ENCODE assay signal across 11 cellular contexts in genomic region chr14:64195194-64195593, GRCh38.
DNase-seq lines count a peak whose midpoint lies in the region; ATAC-seq and TF ChIP-seq lines count a peak whose summit lies in the region.
"Had no signal": no experiment of that assay in that cellular context is flagged by ENCODE, and none has a peak within 500 bp of the region (broad histone marks: within the 10 kb centered on the region; RNA-seq: fewer than 3 reads in every experiment).

No MANE protein-coding gene starts in this region.

- no peak for TF ChIP-seq POLR2A in vagina (IDR thresholded peaks at IDR 0.05)

- no peaks in the 10 kb centered on the region for H3K9me3 Mint-ChIP-seq in activated naive CD4-positive, alpha-beta T cell treated with anti-CD3 and anti-CD28 coated beads, Interleukin-2, amount 10 ng/mL, durations not matched to agents 7 days and 5 days
- no peaks in the 10 kb centered on the region for H3K9me3 Mint-ChIP-seq in activated CD4-positive, alpha-beta memory T cell treated with anti-CD3 and anti-CD28 coated beads, Interleukin-2, amount 10 ng/mL, durations not matched to agents 7 days and 5 days
- no peaks in the 10 kb centered on the region for H3K9me3 Mint-ChIP-seq in stimulated activated effector memory CD8-positive, alpha-beta T cell treated with anti-CD3 and anti-CD28 coated beads, Interleukin-12 subunit alpha, Interleukin-12 subunit beta, amount 100 ng/mL, for 72 hours

- CTCF ChIA-PET in activated naive CD4-positive, alpha-beta T cell treated with anti-CD3 and anti-CD28 coated beads, Interleukin-2, amount 10 ng/mL, durations not matched to agents 7 days and 5 days (lab: Charles Lee) = no interaction called here
- CTCF ChIA-PET in activated CD4-positive, alpha-beta memory T cell treated with anti-CD3 and anti-CD28 coated beads, Interleukin-2, amount 10 ng/mL, durations not matched to agents 7 days and 5 days (lab: Charles Lee) = interaction anchor here (1.0 kb wide), 1 partner anchor 85 kb away, joined by 4 read pairs; no protein-coding TSS in a partner anchor

- H3K36me3 ChIP-seq in vagina = peaks cover 0 to 5% of the 10 kb centered on the region in 2 donors

- ATAC-seq in HG02759 (IDR thresholded peaks at IDR 0.05; ENCODE audit: unreplicated experiment) = peak; percentile 62
- peak; percentile 55 for ATAC-seq in stimulated activated effector memory CD8-positive, alpha-beta T cell treated with anti-CD3 and anti-CD28 coated beads, Interleukin-12 subunit alpha, Interleukin-12 subunit beta, amount 100 ng/mL, for 72 hours
- ATAC-seq in HG03135 (IDR thresholded peaks at IDR 0.05; ENCODE audit: unreplicated experiment) = no peak

- peaks cover 67% of the 10 kb centered on the region for H3K36me3 Mint-ChIP-seq in activated naive CD4-positive, alpha-beta T cell treated with anti-CD3 and anti-CD28 coated beads, Interleukin-2, amount 10 ng/mL, durations not matched to agents 7 days and 5 days
- H3K36me3 Mint-ChIP-seq in activated CD4-positive, alpha-beta memory T cell treated with anti-CD3 and anti-CD28 coated beads, Interleukin-2, amount 10 ng/mL, durations not matched to agents 7 days and 5 days (ENCODE audit: low read depth) = peaks cover 36% of the 10 kb centered on the region
- H3K36me3 Mint-ChIP-seq in stimulated activated effector memory CD8-positive, alpha-beta T cell treated with anti-CD3 and anti-CD28 coated beads, Interleukin-12 subunit alpha, Interleukin-12 subunit beta, amount 100 ng/mL, for 72 hours = peaks cover 33% of the 10 kb centered on the region

- H3K4me3 Mint-ChIP-seq in activated naive CD4-positive, alpha-beta T cell treated with anti-CD3 and anti-CD28 coated beads, Interleukin-2, amount 10 ng/mL, durations not matched to agents 7 days and 5 days = no peak overlapping the region
- H3K4me3 Mint-ChIP-seq in activated CD4-positive, alpha-beta memory T cell treated with anti-CD3 and anti-CD28 coated beads, Interleukin-2, amount 10 ng/mL, durations not matched to agents 7 days and 5 days = no peak overlapping the region
- H3K4me3 Mint-ChIP-seq in stimulated activated effector memory CD8-positive, alpha-beta T cell treated with anti-CD3 and anti-CD28 coated beads, Interleukin-12 subunit alpha, Interleukin-12 subunit beta, amount 100 ng/mL, for 72 hours = no peak overlapping the region

- DNase-seq in activated naive CD4-positive, alpha-beta T cell treated with anti-CD3 and anti-CD28 coated beads, Interleukin-2, amount 10 ng/mL, durations not matched to agents 7 days and 5 days = no peak
- DNase-seq in activated naive CD4-positive, alpha-beta T cell (lab: John Stamatoyannopoulos, UW) = no peak
- no peak for DNase-seq in activated CD4-positive, alpha-beta memory T cell treated with anti-CD3 and anti-CD28 coated beads, Interleukin-2, amount 10 ng/mL, durations not matched to agents 7 days and 5 days
- DNase-seq in stimulated activated effector memory CD8-positive, alpha-beta T cell treated with anti-CD3 and anti-CD28 coated beads, Interleukin-12 subunit alpha, Interleukin-12 subunit beta, amount 100 ng/mL, for 72 hours (ENCODE audit: low spot score in 2 of 2) = no peak
- DNase-seq in vagina (ENCODE audit: extremely low spot score in 2 of 2) = no peak
- DNase-seq in anterior cingulate cortex (lab: John Stamatoyannopoulos, UW) = no peak
- DNase-seq: NCI-H2171; SHP77 treated with DMSO at 0.1 percent for 48 hours; stimulated activated CD4-positive, alpha-beta T cell treated with anti-CD3 and anti-CD28 coated beads, Interleukin-15, amount 100 ng/mL, for 24 hours had no signal

- no peaks in the 10 kb centered on the region for H3K27me3 Mint-ChIP-seq in activated naive CD4-positive, alpha-beta T cell treated with anti-CD3 and anti-CD28 coated beads, Interleukin-2, amount 10 ng/mL, durations not matched to agents 7 days and 5 days
- H3K27me3 Mint-ChIP-seq in activated CD4-positive, alpha-beta memory T cell treated with anti-CD3 and anti-CD28 coated beads, Interleukin-2, amount 10 ng/mL, durations not matched to agents 7 days and 5 days = no peaks in the 10 kb centered on the region

- intact Hi-C loops in vagina (cut with DNase I) = no loop called here

- no peak overlapping the region for H3K4me3 ChIP-seq in vagina

- peak overlapping the region; percentile 70 for H3K27ac Mint-ChIP-seq in activated naive CD4-positive, alpha-beta T cell treated with anti-CD3 and anti-CD28 coated beads, Interleukin-2, amount 10 ng/mL, durations not matched to agents 7 days and 5 days
- H3K27ac Mint-ChIP-seq in activated CD4-positive, alpha-beta memory T cell treated with anti-CD3 and anti-CD28 coated beads, Interleukin-2, amount 10 ng/mL, durations not matched to agents 7 days and 5 days = peak overlapping the region; percentile 41
- peak overlapping the region; percentile 78 for H3K27ac Mint-ChIP-seq in stimulated activated effector memory CD8-positive, alpha-beta T cell treated with anti-CD3 and anti-CD28 coated beads, Interleukin-12 subunit alpha, Interleukin-12 subunit beta, amount 100 ng/mL, for 72 hours

- no peaks in the 10 kb centered on the region for H3K4me1 ChIP-seq in vagina

- H3K9me3 ChIP-seq in vagina = no peaks in the 10 kb centered on the region

- no peaks in the 10 kb centered on the region for H3K27me3 ChIP-seq in vagina

- POLR2A ChIA-PET in activated CD4-positive, alpha-beta memory T cell treated with anti-CD3 and anti-CD28 coated beads, Interleukin-2, amount 10 ng/mL, durations not matched to agents 7 days and 5 days (lab: Charles Lee) = no interaction called here

- no peak for TF ChIP-seq CTCF in vagina (IDR thresholded peaks at IDR 0.05)

- H3K4me1 Mint-ChIP-seq in activated naive CD4-positive, alpha-beta T cell treated with anti-CD3 and anti-CD28 coated beads, Interleukin-2, amount 10 ng/mL, durations not matched to agents 7 days and 5 days = peaks cover 35% of the 10 kb centered on the region
- H3K4me1 Mint-ChIP-seq in activated CD4-positive, alpha-beta memory T cell treated with anti-CD3 and anti-CD28 coated beads, Interleukin-2, amount 10 ng/mL, durations not matched to agents 7 days and 5 days = peaks cover 31% of the 10 kb centered on the region
- peaks cover 30% of the 10 kb centered on the region for H3K4me1 Mint-ChIP-seq in stimulated activated effector memory CD8-positive, alpha-beta T cell treated with anti-CD3 and anti-CD28 coated beads, Interleukin-12 subunit alpha, Interleukin-12 subunit beta, amount 100 ng/mL, for 72 hours

- no peak overlapping the region for H3K27ac ChIP-seq in vagina
